In the genomic region with DNA sequence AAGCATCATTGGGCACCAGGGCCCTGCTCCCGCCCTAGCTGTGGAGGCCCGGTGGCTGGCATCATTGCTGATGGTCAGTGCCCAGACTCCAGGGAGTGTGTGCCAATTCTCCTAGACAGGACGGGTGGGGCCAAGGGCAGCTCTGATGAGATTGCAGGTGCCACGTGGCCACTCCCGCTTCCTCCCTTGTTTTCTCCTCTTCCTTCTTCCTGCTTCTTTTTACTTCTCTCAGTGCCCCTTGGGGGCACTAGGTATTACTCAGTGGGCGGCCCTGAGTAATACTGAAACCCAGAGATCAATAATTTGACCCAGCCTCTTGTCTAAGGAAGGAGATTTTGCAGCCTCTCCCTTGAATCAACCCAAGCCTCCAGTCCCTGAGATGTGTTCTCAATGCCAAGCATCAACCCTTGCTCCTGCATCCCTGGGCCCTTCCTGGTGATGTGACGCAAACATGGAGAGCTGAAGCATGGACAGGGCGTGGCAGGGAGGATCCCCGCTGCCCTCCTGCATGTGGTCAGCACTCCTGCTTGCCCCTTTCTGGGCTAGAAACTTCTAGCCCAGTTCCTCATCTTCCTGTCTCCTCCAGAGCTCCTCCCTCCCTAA, we compare ENCODE assay signal across 12 cellular contexts. TPM values are rescaled to one million over a fixed set of nuclear protein-coding genes. Genes with fewer than 3 reads are reported as not detected.
DNase-seq lines count a peak whose midpoint lies in the region; ATAC-seq, FAIRE-seq and TF ChIP-seq lines count a peak whose summit lies in the region.
"Had no signal": no experiment of that assay in that cellular context is flagged by ENCODE, and none has a peak within 500 bp of the region (broad histone marks: within the 10 kb centered on the region; RNA-seq: fewer than 3 reads in every experiment).

No MANE protein-coding gene starts in this region.

- H3K4me3 Mint-ChIP-seq in CD14-positive monocyte (peak overlapping the region in 1 of 2 donors; percentile 71), endothelial cell (ENCODE audit: unreplicated experiment) (no peak overlapping the region)

- intact Hi-C loops in CD14-positive monocyte (cut with micrococcal nuclease) (loop anchor here in 1 of 2 donors (10.0 kb wide), 1 partner anchor 178 kb away; no protein-coding TSS in a partner anchor), posterior cingulate gyrus (cut with DNase I) (no loop called here)

- no peak for TF ChIP-seq CTCF in CD14-positive monocyte (IDR thresholded peaks at IDR 0.05)
- no peak for TF ChIP-seq CTCF in endothelial cell (IDR thresholded peaks at IDR 0.05; ENCODE audit: unreplicated experiment)

- H3K36me3 Mint-ChIP-seq in CD14-positive monocyte (peaks cover 0 to under 1% of the 10 kb centered on the region in 2 donors), endothelial cell (ENCODE audit: low read depth, unreplicated experiment) (peaks cover 4% of the 10 kb centered on the region)

- H3K27me3 Mint-ChIP-seq in CD14-positive monocyte (ENCODE audit: low read depth in 3 of 3) (peaks cover 3 to 5% (median 4%) of the 10 kb centered on the region in 3 donors), endothelial cell (ENCODE audit: unreplicated experiment) (peaks cover 15% of the 10 kb centered on the region)

- ATAC-seq in GM19463 (IDR thresholded peaks at IDR 0.05; ENCODE audit: unreplicated experiment): no peak

- no peak for DNase-seq in CD14-positive monocyte (ENCODE audit: low spot score)
- peak; percentile 90 for DNase-seq in NCI-H2196 (lab: John Stamatoyannopoulos, UW; ENCODE audit: unreplicated experiment)
- peak; percentile 0 for DNase-seq in endothelial cell (ENCODE audit: low spot score)
- peak in 9 of 10 donors; percentile 47 to 95 (median 61) for DNase-seq in posterior cingulate gyrus
- DNase-seq in urothelium cell line (ENCODE audit: low spot score): no peak
- DNase-seq in DMS153 (lab: John Stamatoyannopoulos, UW): no peak
- no peak for DNase-seq in NK-92 treated with Interleukin-12 subunit alpha and Interleukin-12 subunit beta, amount 100 ng/mL, for 24 hours (lab: John Stamatoyannopoulos, UW)
- DNase-seq: NCI-H1436 treated with DMSO at 0.1 percent for 48 hours; SIG-M5; stimulated activated CD4-positive, alpha-beta T cell treated with anti-CD3 and anti-CD28 coated beads, Interleukin-15, amount 100 ng/mL, for 24 hours had no signal

- H3K27ac Mint-ChIP-seq in CD14-positive monocyte (peak overlapping the region in 4 of 7 donors; percentile 1 to 43 (median 20)), endothelial cell (ENCODE audit: unreplicated experiment) (no peak overlapping the region)

- no peak for FAIRE-seq in urothelium cell line (lab: Jason Lieb, UNC)
- FAIRE-seq: bronchial epithelial cell had no signal

- H3K9me3 Mint-ChIP-seq in CD14-positive monocyte (peaks cover 3 to 12% (median 8%) of the 10 kb centered on the region in 7 donors), endothelial cell (ENCODE audit: unreplicated experiment) (peaks cover 4% of the 10 kb centered on the region)

- H3K4me1 Mint-ChIP-seq in CD14-positive monocyte (peaks cover 39% of the 10 kb centered on the region), endothelial cell (ENCODE audit: unreplicated experiment) (peaks cover 8% of the 10 kb centered on the region)

RNA-seq across cellular contexts. Expression of a gene that starts 32.4 kb away (rescaled TPM):
- under 1 TPM; 0.48 to 0.66 TPM for polyA plus RNA-seq in CD14-positive monocyte
- 12.4 TPM for total RNA-seq in endothelial cell (ENCODE audit: unreplicated experiment)

Comparison
In these comparisons a context has a peak if more than half of its experiments do, and no peak if none do; other contexts are left out.
1. DNase-seq: peak in NCI-H2196 (single experiment), endothelial cell (single experiment) and posterior cingulate gyrus (9 of 10); none in CD14-positive monocyte (single experiment), urothelium cell line (single experiment), DMS153 (single experiment) and NK-92 treated with Interleukin-12 subunit alpha and Interleukin-12 subunit beta, amount 100 ng/mL, for 24 hours (single experiment).